In genomic region chr16:12392585-12393089, GRCh38 we compare ENCODE assay signal across 16 cellular contexts.
DNase-seq lines count a peak whose midpoint lies in the region; ATAC-seq and TF ChIP-seq lines count a peak whose summit lies in the region.
"Had no signal": no experiment of that assay in that cellular context is flagged by ENCODE, and none has a peak within 500 bp of the region (broad histone marks: within the 10 kb centered on the region; RNA-seq: fewer than 3 reads in every experiment).

No MANE protein-coding gene starts in this region.

- H3K9me3 ChIP-seq in right atrium auricular region (no peaks in the 10 kb centered on the region), uterus (no peaks in the 10 kb centered on the region)
- H3K9me3 ChIP-seq: A549, lower lobe of right lung had no signal

- H3K27me3 ChIP-seq in right atrium auricular region (no peaks in the 10 kb centered on the region), uterus (no peaks in the 10 kb centered on the region)

- H3K4me1 ChIP-seq in right atrium auricular region (peaks cover 0 to 7% of the 10 kb centered on the region in 2 donors), uterus (peaks cover 0 to 7% of the 10 kb centered on the region in 2 donors)
- H3K4me1 ChIP-seq: A549, lower lobe of right lung had no signal

- no peak for TF ChIP-seq POLR2A in uterus (IDR thresholded peaks at IDR 0.05)

- DNase-seq in Right ventricle myocardium inferior (ENCODE audit: missing footprints) (no peak), right atrium auricular region (ENCODE audit: low spot score) (no peak), choroid plexus epithelial cell (ENCODE audit: low read depth) (peak; percentile 15), myocyte (ENCODE audit: low read depth) (peak; percentile 74), uterus (peak; percentile 21 to 55), SW480 (ENCODE audit: low spot score) (no peak), NCI-H446 treated with DMSO at 0.1 percent for 48 hours (lab: John Stamatoyannopoulos, UW) (no peak)
- DNase-seq: activated CD4-positive, alpha-beta T cell treated with anti-CD3 and anti-CD28 coated beads for 4 hours; aorta; DMS 273 treated with DMSO at 0.1 percent for 48 hours; lower lobe of right lung; NCI-H2171 treated with DMSO at 0.1 percent for 48 hours; stimulated activated CD4-positive, alpha-beta T cell treated with anti-CD3 and anti-CD28 coated beads, Interleukin-15, amount 100 ng/mL, for 24 hours had no signal

- intact Hi-C loops in Right ventricle myocardium inferior (cut with DNase I), result no loop called here
- intact Hi-C loops in uterus (cut with DNase I; ENCODE audit: low total_unique reads), result no loop called here

- H3K4me3 ChIP-seq in right atrium auricular region (no peak overlapping the region), choroid plexus epithelial cell (ENCODE audit: low read depth, low read length) (no peak overlapping the region), uterus (no peak overlapping the region)
- H3K4me3 ChIP-seq: A549, GM23338, lower lobe of right lung had no signal

- ATAC-seq in Right ventricle myocardium inferior (peak; percentile 80), GM18519 (IDR thresholded peaks at IDR 0.05; ENCODE audit: low FRiP score, unreplicated experiment) (no peak)
- ATAC-seq: A549, GM23338 had no signal

- TF ChIP-seq CTCF in right atrium auricular region (IDR thresholded peaks at IDR 0.05) (no peak), choroid plexus epithelial cell (conservative IDR thresholded peaks at IDR 0.05; ENCODE audit: low read depth, low read length) (no peak), uterus (IDR thresholded peaks at IDR 0.05) (peak in 1 of 4 experiments; percentile 24)

- H3K27ac ChIP-seq in right atrium auricular region, result peak overlapping the region in 1 of 2 donors; percentile 37
- H3K27ac ChIP-seq in uterus, result peak overlapping the region; percentile 41 to 75
- H3K27ac ChIP-seq: A549, lower lobe of right lung had no signal

- H3K36me3 ChIP-seq in right atrium auricular region (no peaks in the 10 kb centered on the region), uterus (no peaks in the 10 kb centered on the region)
- H3K36me3 ChIP-seq: lower lobe of right lung had no signal

Comparison
In these comparisons a context has a peak if more than half of its experiments do, and no peak if none do; other contexts are left out.
1. DNase-seq: peak in choroid plexus epithelial cell (single experiment), myocyte (single experiment) and uterus (2 of 2); none in Right ventricle myocardium inferior (single experiment), right atrium auricular region (single experiment), SW480 (single experiment) and NCI-H446 treated with DMSO at 0.1 percent for 48 hours (single experiment).